Comparison of ENCODE assay signal across 25 cellular contexts in genomic region chr10:15796762-15797161, GRCh38.
"Had no signal": no experiment of that assay in that cellular context is flagged by ENCODE, and none has a peak within 500 bp of the region (broad histone marks: within the 10 kb centered on the region; RNA-seq: fewer than 3 reads in every experiment).

No MANE protein-coding gene starts in this region.

- H3K9me3 Mint-ChIP-seq: activated CD4-positive, alpha-beta T cell treated with anti-CD3 and anti-CD28 coated beads, Interleukin-2, amount 10 ng/mL, durations not matched to agents 24 days and 14 days; natural killer cell treated with Interleukin-12 subunit alpha and Interleukin-12 subunit beta and Interleukin-15 and Interleukin-18, amount 100 ng/mL, for 72 hours had no signal

- H3K36me3 ChIP-seq: cardiac muscle cell, ovary, prostate gland had no signal

- H3K27me3 ChIP-seq: cardiac muscle cell, neutrophil, ovary, spleen, upper lobe of left lung had no signal

- H3K4me3 Mint-ChIP-seq: activated CD4-positive, alpha-beta T cell treated with anti-CD3 and anti-CD28 coated beads, Interleukin-2, amount 10 ng/mL, durations not matched to agents 24 days and 14 days; activated CD8-positive, alpha-beta memory T cell treated with anti-CD3 and anti-CD28 coated beads, Interleukin-2, amount 10 ng/mL, durations not matched to agents 7 days and 5 days; activated CD8-positive, alpha-beta T cell treated with anti-CD3 and anti-CD28 coated beads for 36 hours; activated naive CD8-positive, alpha-beta T cell treated with anti-CD3 and anti-CD28 coated beads, Interleukin-2, amount 50 U/mL, for 24 hours; activated T-helper 1 cell treated with anti-CD3 and anti-CD28 coated beads, Interleukin-12 subunit alpha, Interleukin-12 subunit beta, Interleukin-2, Interleukin-4 antibody, amounts not matched to agents 30 ng/mL and 10 ng/mL and 1 ng/mL, durations not matched to agents 14 hours and 24 hours and 36 hours; dendritic cell treated with granulocyte-macrophage colony-stimulating factor and Interleukin-4, amounts not matched to agents 40 ng/mL and 50 ng/mL, for 4 days; natural killer cell treated with Interleukin-12 subunit alpha and Interleukin-12 subunit beta and Interleukin-15 and Interleukin-18, amount 100 ng/mL, for 72 hours; T-helper 17 cell had no signal

- ATAC-seq: activated CD4-positive, CD25-positive, alpha-beta regulatory T cell treated with anti-CD3 and anti-CD28 coated beads, Interleukin-2, amount 50 U/mL, for 24 hours; activated CD8-positive, alpha-beta memory T cell treated with anti-CD3 and anti-CD28 coated beads, Interleukin-2, amount 10 ng/mL, durations not matched to agents 7 days and 5 days; activated CD8-positive, alpha-beta T cell treated with anti-CD3 and anti-CD28 coated beads for 36 hours; activated naive CD8-positive, alpha-beta T cell treated with anti-CD3 and anti-CD28 coated beads, Interleukin-2, amount 50 U/mL, for 24 hours; natural killer cell treated with Interleukin-12 subunit alpha and Interleukin-12 subunit beta and Interleukin-15 and Interleukin-18, amount 100 ng/mL, for 72 hours; T-helper 17 cell had no signal

- H3K9me3 ChIP-seq: neutrophil, ovary, prostate gland had no signal

- H3K4me3 ChIP-seq: cardiac muscle cell, ovary, prostate gland, spleen, thoracic aorta, upper lobe of left lung had no signal

- H3K27ac ChIP-seq: cardiac muscle cell, neutrophil, ovary, spleen, thoracic aorta, upper lobe of left lung had no signal

- DNase-seq: activated CD4-positive, alpha-beta T cell treated with anti-CD3 and anti-CD28 coated beads, Interleukin-2, amount 10 ng/mL, durations not matched to agents 24 days and 14 days; activated CD8-positive, alpha-beta memory T cell treated with anti-CD3 and anti-CD28 coated beads, Interleukin-2, amount 10 ng/mL, durations not matched to agents 7 days and 5 days; activated CD8-positive, alpha-beta T cell treated with anti-CD3 and anti-CD28 coated beads for 36 hours; activated gamma-delta T cell; activated naive CD4-positive, alpha-beta T cell treated with anti-CD3 and anti-CD28 coated beads, Interleukin-2, amount 50 U/mL, for 16 hours; activated naive CD8-positive, alpha-beta T cell treated with anti-CD3 and anti-CD28 coated beads, Interleukin-2, amount 50 U/mL, for 24 hours; activated T-cell treated with anti-CD3 and anti-CD28 coated beads for 4 hours; effector CD4-positive, alpha-beta T cell; glutamatergic neuron; hippocampal formation; midbrain; ovary; spleen; stimulated activated CD4-positive, alpha-beta T cell treated with anti-CD3 and anti-CD28 coated beads, Interleukin-4, amount 100 ng/mL, for 1 hour; stimulated activated naive CD4-positive, alpha-beta T cell; T-helper 17 cell; upper lobe of left lung had no signal

- H3K27ac Mint-ChIP-seq: activated CD4-positive, alpha-beta T cell treated with anti-CD3 and anti-CD28 coated beads, Interleukin-2, amount 10 ng/mL, durations not matched to agents 24 days and 14 days; activated CD8-positive, alpha-beta memory T cell treated with anti-CD3 and anti-CD28 coated beads, Interleukin-2, amount 10 ng/mL, durations not matched to agents 7 days and 5 days; activated CD8-positive, alpha-beta T cell treated with anti-CD3 and anti-CD28 coated beads for 36 hours; activated naive CD8-positive, alpha-beta T cell treated with anti-CD3 and anti-CD28 coated beads, Interleukin-2, amount 50 U/mL, for 24 hours; activated T-helper 1 cell treated with anti-CD3 and anti-CD28 coated beads, Interleukin-12 subunit alpha, Interleukin-12 subunit beta, Interleukin-2, Interleukin-4 antibody, amounts not matched to agents 30 ng/mL and 10 ng/mL and 1 ng/mL, durations not matched to agents 14 hours and 24 hours and 36 hours; dendritic cell treated with granulocyte-macrophage colony-stimulating factor and Interleukin-4, amounts not matched to agents 40 ng/mL and 50 ng/mL, for 4 days; natural killer cell treated with Interleukin-12 subunit alpha and Interleukin-12 subunit beta and Interleukin-15 and Interleukin-18, amount 100 ng/mL, for 72 hours had no signal

- H3K27me3 Mint-ChIP-seq: activated CD4-positive, alpha-beta T cell treated with anti-CD3 and anti-CD28 coated beads, Interleukin-2, amount 10 ng/mL, durations not matched to agents 24 days and 14 days; activated CD8-positive, alpha-beta memory T cell treated with anti-CD3 and anti-CD28 coated beads, Interleukin-2, amount 10 ng/mL, durations not matched to agents 7 days and 5 days; activated CD8-positive, alpha-beta T cell treated with anti-CD3 and anti-CD28 coated beads for 36 hours; activated naive CD8-positive, alpha-beta T cell treated with anti-CD3 and anti-CD28 coated beads, Interleukin-2, amount 50 U/mL, for 24 hours; dendritic cell treated with granulocyte-macrophage colony-stimulating factor and Interleukin-4, amounts not matched to agents 40 ng/mL and 50 ng/mL, for 4 days; natural killer cell treated with Interleukin-12 subunit alpha and Interleukin-12 subunit beta and Interleukin-15 and Interleukin-18, amount 100 ng/mL, for 72 hours; T-helper 17 cell had no signal
